Comparison of ENCODE assay signal across 8 cellular contexts in genomic region chrX:140766024-140766611, GRCh38. TPM values are rescaled to one million over a fixed set of nuclear protein-coding genes. Genes with fewer than 3 reads are reported as not detected.
DNase-seq lines count a peak whose midpoint lies in the region; ATAC-seq, FAIRE-seq and TF ChIP-seq lines count a peak whose summit lies in the region.

No MANE protein-coding gene starts in this region.

- FAIRE-seq in keratinocyte (lab: Jason Lieb, UNC): no peak

- H3K4me1 ChIP-seq in mammary epithelial cell (ENCODE audit: insufficient read depth, low read length) (no peaks in the 10 kb centered on the region), keratinocyte (ENCODE audit: control insufficient read depth, extremely low read depth, insufficient read depth, low read length) (no peaks in the 10 kb centered on the region)

- intact Hi-C loops in mammary epithelial cell (cut with micrococcal nuclease): no loop called here

- no peak overlapping the region for H3K4me2 ChIP-seq in mammary epithelial cell (ENCODE audit: insufficient read depth, low read depth, low read length)
- peak overlapping the region; percentile 81 for H3K4me2 ChIP-seq in keratinocyte (ENCODE audit: control insufficient read depth, extremely low read depth, insufficient read depth, low read depth, low read length)

- TF ChIP-seq CTCF in mammary epithelial cell (conservative IDR thresholded peaks at IDR 0.05 in 1 of 2, IDR thresholded peaks at IDR 0.05 in 1 of 2; ENCODE audit: extremely low read depth in 1 of 2, insufficient read depth in 1 of 2, low read depth in 1 of 2, low read length in 2 of 2) (peak; percentile 86 to 87), keratinocyte (optimal IDR thresholded peaks at IDR 0.05 in 1 of 3, IDR thresholded peaks at IDR 0.05 in 1 of 3, conservative IDR thresholded peaks at IDR 0.05 in 1 of 3; ENCODE audit: extremely low read depth in 1 of 3, insufficient read depth in 2 of 3, low read length in 3 of 3) (peak; percentile 73 to 82 (median 77))

- H3K9me1 ChIP-seq in keratinocyte (ENCODE audit: control insufficient read depth, extremely low read depth, insufficient read depth, low read length): no peaks in the 10 kb centered on the region

- no peak overlapping the region for H3K4me3 ChIP-seq in mammary epithelial cell (replicated peaks in 1 of 3; ENCODE audit: insufficient read depth in 1 of 3, low read depth in 2 of 3, low read length in 3 of 3)
- no peak overlapping the region for H3K4me3 ChIP-seq in keratinocyte (ENCODE audit: control insufficient read depth in 2 of 3, extremely low read depth in 1 of 3, insufficient read depth in 2 of 3, low read depth in 1 of 3, low read length in 3 of 3)

- no TSS peak for BruUV-seq in mammary epithelial cell (replicated peaks; lab: Mats Ljungman, UMichigan)

- DNase-seq in NCI-H1436 (lab: John Stamatoyannopoulos, UW): peak; percentile 30
- no peak for DNase-seq in NCI-H1436 treated with DMSO at 0.1 percent for 48 hours (lab: John Stamatoyannopoulos, UW)
- peak; percentile 64 for DNase-seq in SK-MEL-5 (ENCODE audit: low read depth, low spot score)
- DNase-seq in mammary epithelial cell: peak; percentile 13
- no peak for DNase-seq in keratinocyte (ENCODE audit: low read depth, low spot score)
- peak in 2 of 3 donors; percentile 5 to 8 for DNase-seq in stimulated activated CD4-positive, alpha-beta T cell treated with anti-CD3 and anti-CD28 coated beads, TNF-alpha, amount 100 ng/mL, for 1 hour (ENCODE audit: low read depth in 3 of 3, low spot score in 1 of 3)
- DNase-seq in SKM-1 treated with dmso at 0.1 percent for 144 hours (lab: John Stamatoyannopoulos, UW; ENCODE audit: unreplicated experiment): no peak

- no peaks in the 10 kb centered on the region for H3K79me2 ChIP-seq in mammary epithelial cell (ENCODE audit: insufficient read depth, low read length)
- H3K79me2 ChIP-seq in keratinocyte (ENCODE audit: control insufficient read depth, insufficient read depth, low read length): no peaks in the 10 kb centered on the region

- dilution Hi-C loops in mammary epithelial cell (cut with HindIII; ENCODE audit: low sequenced_read_pairs) (no loop called here), keratinocyte (cut with MboI; ENCODE audit: extremely low pct_ligation_motif_present, low sequenced_read_pairs) (no loop called here)

- CTCF ChIA-PET in mammary epithelial cell (lab: Charles Lee; ENCODE audit: low non-redundant PET): interaction anchor here (0.5 to 0.6 kb wide), 3 partner anchors 52 to 512 kb away, joined by 3 to 11 read pairs (median 3); no protein-coding TSS in a partner anchor

- H4K20me1 ChIP-seq in mammary epithelial cell (ENCODE audit: insufficient read depth, low read length): no peaks in the 10 kb centered on the region
- no peaks in the 10 kb centered on the region for H4K20me1 ChIP-seq in keratinocyte (ENCODE audit: control insufficient read depth, extremely low read depth, insufficient read depth, low read length)

- H3K36me3 ChIP-seq in mammary epithelial cell (ENCODE audit: insufficient read depth, low read length) (no peaks in the 10 kb centered on the region), keratinocyte (ENCODE audit: control insufficient read depth in 2 of 2, extremely low read depth in 1 of 2, insufficient read depth in 2 of 2, low read length in 2 of 2) (no peaks in the 10 kb centered on the region)

- H3K27me3 ChIP-seq in mammary epithelial cell (ENCODE audit: insufficient read depth, low read length) (no peaks in the 10 kb centered on the region), keratinocyte (ENCODE audit: control insufficient read depth, extremely low read depth, insufficient read depth, low read length) (no peaks in the 10 kb centered on the region)

- no peak overlapping the region for H3K27ac ChIP-seq in mammary epithelial cell (ENCODE audit: insufficient read depth, low read depth, low read length)
- no peak overlapping the region for H3K27ac ChIP-seq in keratinocyte (ENCODE audit: control insufficient read depth, insufficient read depth, low read length)

- no peaks in the 10 kb centered on the region for H3K9me3 ChIP-seq in mammary epithelial cell (replicated peaks; ENCODE audit: insufficient read depth, low read length)
- H3K9me3 ChIP-seq in keratinocyte (ENCODE audit: control insufficient read depth, low read depth, low read length): no peaks in the 10 kb centered on the region

- WGBS in mammary epithelial cell (ENCODE audit: low coverage, missing lambda C conversion rate): 2% methylated on average over 8 of the region's 8 CpGs

- H3K9ac ChIP-seq in mammary epithelial cell (ENCODE audit: insufficient read depth, low read length) (no peak overlapping the region), keratinocyte (ENCODE audit: control insufficient read depth, extremely low read depth, insufficient read depth, low read length) (no peak overlapping the region)

- peak; percentile 54 for ATAC-seq in HG03066 (IDR thresholded peaks at IDR 0.05; ENCODE audit: low read depth, unreplicated experiment)

- in situ Hi-C loops in SK-MEL-5 (cut with HindIII; ENCODE audit: low pct_unique_long_range_greater_than_20kb, low sequenced_read_pairs) (no loop called here), mammary epithelial cell (cut with MboI; ENCODE audit: low sequenced_read_pairs in 2 of 2) (no loop called here)

- no peak overlapping the region for H2AFZ ChIP-seq in mammary epithelial cell (ENCODE audit: low read depth, low read length)
- no peak overlapping the region for H2AFZ ChIP-seq in keratinocyte (ENCODE audit: control insufficient read depth, low read length)

RNA-seq across cellular contexts. Expression of gene LINC00632, which starts 56.6 kb away (rescaled TPM):
- 3.1 and 3.9 TPM in 2 replicates for total RNA-seq in SK-MEL-5 (2014; rRNA removed; shearing (Covaris generic))
- 3.5 and 7.1 TPM in 2 replicates for polyA plus RNA-seq in SK-MEL-5 (2015; cell fraction: cytosol; rRNA removed)
- polyA plus RNA-seq in SK-MEL-5 (2015; cell fraction: nucleus; rRNA removed): 7.8 and 12.9 TPM in 2 replicates
- total RNA-seq in mammary epithelial cell: under 1 TPM in 1 of 2 donors, not detected in 1; under 0.01 TPM
- polyA plus RNA-seq in mammary epithelial cell (0.02 TPM), keratinocyte (2.2 to 4.5 TPM (median 3.0 TPM) in 3 replicates)
- polyA minus RNA-seq in mammary epithelial cell (not detected), keratinocyte (0.16 to 2.3 TPM (median 1.4 TPM) in 3 replicates)
- 0.22 TPM for polyA plus RNA-seq in keratinocyte (2011; ENCODE audit: low read depth)
- polyA plus RNA-seq in keratinocyte (2011; cell fraction: cytosol; rRNA removed): 3.8 and 7.0 TPM in 2 replicates
- polyA plus RNA-seq in keratinocyte (2011; cell fraction: nucleus; rRNA removed): 0.76 and 1.1 TPM in 2 replicates
- 1.1 and 1.6 TPM in 2 replicates for polyA plus RNA-seq in keratinocyte (2012; ENCODE audit: low replicate concordance)
- polyA minus RNA-seq in keratinocyte (2011; cell fraction: cytosol; rRNA and poly(A)+ RNA removed): not detected
- 0.21 and 1.7 TPM in 2 replicates for polyA minus RNA-seq in keratinocyte (2011; cell fraction: nucleus; rRNA and poly(A)+ RNA removed)

Comparison
In these comparisons a context has a peak if more than half of its experiments do, and no peak if none do; other contexts are left out.
1. DNase-seq: peak in NCI-H1436 (single experiment), SK-MEL-5 (single experiment), mammary epithelial cell (single experiment) and stimulated activated CD4-positive, alpha-beta T cell treated with anti-CD3 and anti-CD28 coated beads, TNF-alpha, amount 100 ng/mL, for 1 hour (2 of 3); none in NCI-H1436 treated with DMSO at 0.1 percent for 48 hours (single experiment), keratinocyte (single experiment) and SKM-1 treated with dmso at 0.1 percent for 144 hours (single experiment).